22 cellular contexts compared by ENCODE assay signal in the genomic region with DNA sequence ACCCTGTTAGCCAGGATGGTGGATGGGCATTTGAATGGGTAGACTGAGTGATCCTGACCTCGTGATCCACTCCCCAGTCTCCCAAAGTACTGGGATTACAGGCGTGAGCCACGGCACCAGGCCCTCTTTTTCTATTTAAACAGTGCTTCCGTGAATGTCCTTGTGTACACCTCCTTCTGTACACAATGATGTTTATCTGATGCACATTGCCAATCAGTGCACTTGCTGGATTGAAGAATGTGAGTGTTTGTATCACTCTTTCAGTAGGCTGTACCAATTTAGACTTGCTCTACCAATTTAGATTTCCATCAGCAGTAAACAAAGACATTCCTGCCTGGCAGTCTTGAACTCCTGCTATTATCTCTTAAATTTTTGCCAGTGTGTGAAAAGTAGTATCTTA. TPM values are rescaled to one million over a fixed set of nuclear protein-coding genes. Genes with fewer than 3 reads are reported as not detected.
DNase-seq lines count a peak whose midpoint lies in the region; ATAC-seq, FAIRE-seq and TF ChIP-seq lines count a peak whose summit lies in the region.
"Had no signal": no experiment of that assay in that cellular context is flagged by ENCODE, and none has a peak within 500 bp of the region (broad histone marks: within the 10 kb centered on the region; RNA-seq: fewer than 3 reads in every experiment).

No MANE protein-coding gene starts in this region.

- dilution Hi-C loops in mammary epithelial cell (cut with HindIII; ENCODE audit: low sequenced_read_pairs), result no loop called here

- in situ Hi-C loops in T47D (cut with HindIII; ENCODE audit: low pct_unique_long_range_greater_than_20kb, low sequenced_read_pairs) (no loop called here), mammary epithelial cell (cut with MboI; ENCODE audit: low sequenced_read_pairs in 2 of 2) (no loop called here), HepG2 (cut with HindIII; ENCODE audit: extremely low pct_ligation_motif_present, low pct_unique_long_range_greater_than_20kb) (no loop called here)

- TF ChIP-seq CTCF in mammary epithelial cell (conservative IDR thresholded peaks at IDR 0.05 in 1 of 2, IDR thresholded peaks at IDR 0.05 in 1 of 2; ENCODE audit: extremely low read depth in 1 of 2, insufficient read depth in 1 of 2, low read depth in 1 of 2, low read length in 2 of 2) (no peak), PC-3 (conservative IDR thresholded peaks at IDR 0.05; ENCODE audit: low read depth, low read length) (no peak), HepG2 (CRISPR knock-in tag; IDR thresholded peaks at IDR 0.05) (no peak)

- H3K4me2 ChIP-seq in mammary epithelial cell (ENCODE audit: insufficient read depth, low read depth, low read length), result no peak overlapping the region
- no peak overlapping the region for H3K4me2 ChIP-seq in PC-3 (ENCODE audit: low read length)
- no peak overlapping the region for H3K4me2 ChIP-seq in HepG2 (ENCODE audit: low read depth, low read length)

- H4K20me1 ChIP-seq in mammary epithelial cell (ENCODE audit: insufficient read depth, low read length) (no peaks in the 10 kb centered on the region), PC-3 (ENCODE audit: low read length) (peaks cover 10% of the 10 kb centered on the region; the same call in 1 of the 2 replicates), HepG2 (ENCODE audit: insufficient read depth, low read length) (no peaks in the 10 kb centered on the region)

- H3K27ac ChIP-seq in mammary epithelial cell (ENCODE audit: insufficient read depth, low read depth, low read length), result no peak overlapping the region
- H3K27ac ChIP-seq in PC-3 (ENCODE audit: low read length), result no peak overlapping the region
- no peak overlapping the region for H3K27ac ChIP-seq in HepG2 (ENCODE audit: extremely low read length, insufficient read depth, low read length)
- H3K27ac ChIP-seq in aorta (ENCODE audit: low read depth in 1 of 2, low read length in 2 of 2), result no peak overlapping the region
- H3K27ac ChIP-seq: Peyer's patch, SK-N-MC had no signal

- H3K9me3 ChIP-seq in mammary epithelial cell (replicated peaks; ENCODE audit: insufficient read depth, low read length) (no peaks in the 10 kb centered on the region), PC-3 (ENCODE audit: low read length) (no peaks in the 10 kb centered on the region), HepG2 (ENCODE audit: low read length) (no peaks in the 10 kb centered on the region), aorta (ENCODE audit: control insufficient read depth, low read length) (no peaks in the 10 kb centered on the region)
- H3K9me3 ChIP-seq: Peyer's patch had no signal

- H3K27me3 ChIP-seq in mammary epithelial cell (ENCODE audit: insufficient read depth, low read length) (no peaks in the 10 kb centered on the region), PC-3 (ENCODE audit: low read length) (no peaks in the 10 kb centered on the region), HepG2 (ENCODE audit: control insufficient read depth in 1 of 2, insufficient read depth in 2 of 2, low read length in 2 of 2) (no peaks in the 10 kb centered on the region), aorta (ENCODE audit: control insufficient read depth in 1 of 2, insufficient read depth in 2 of 2, low read length in 1 of 2) (no peaks in the 10 kb centered on the region)
- H3K27me3 ChIP-seq: Peyer's patch had no signal

- FAIRE-seq in HepG2 (lab: Jason Lieb, UNC), result no peak
- FAIRE-seq: D721Med, G401.6, H1 had no signal

- H3K9me2 ChIP-seq in PC-3 (replicated peaks; ENCODE audit: low read length), result no peaks in the 10 kb centered on the region

- no peak overlapping the region for H3K4me3 ChIP-seq in mammary epithelial cell (replicated peaks in 1 of 3; ENCODE audit: insufficient read depth in 1 of 3, low read depth in 2 of 3, low read length in 3 of 3)
- no peak overlapping the region for H3K4me3 ChIP-seq in PC-3 (ENCODE audit: low read length)
- no peak overlapping the region for H3K4me3 ChIP-seq in HepG2 (replicated peaks in 1 of 3; ENCODE audit: insufficient read depth in 1 of 3, low read depth in 2 of 3, low read length in 3 of 3)
- H3K4me3 ChIP-seq in aorta (ENCODE audit: low read length in 2 of 2), result no peak overlapping the region
- H3K4me3 ChIP-seq: Peyer's patch, SK-N-MC had no signal

- POLR2A ChIA-PET in PC-3 (lab: Charles Lee; ENCODE audit: unreplicated experiment), result no interaction called here
- POLR2A ChIA-PET in HepG2 (lab: Yijun Ruan, JAX), result no interaction called here

- ATAC-seq in PC-3, result peak; percentile 49
- ATAC-seq in HepG2, result peak; percentile 73
- no peak for ATAC-seq in aorta (ENCODE audit: low FRiP score)

- TF ChIP-seq EP300 in HepG2 (IDR thresholded peaks at IDR 0.05; ENCODE audit: low read depth in 2 of 2, low read length in 2 of 2) (no peak), HepG2 (CRISPR knock-in tag; IDR thresholded peaks at IDR 0.05; ENCODE audit: borderline replicate concordance) (no peak)

- intact Hi-C loops in mammary epithelial cell (cut with micrococcal nuclease), result no loop called here
- intact Hi-C loops in PC-3 (cut with micrococcal nuclease), result loop anchor here (1.0 kb wide), 1 partner anchor 28 kb away; no protein-coding TSS in a partner anchor
- intact Hi-C loops in HepG2 (cut with micrococcal nuclease; ENCODE audit: unreplicated experiment), result no loop called here
- intact Hi-C loops in aorta (cut with DNase I), result no loop called here

- no peak overlapping the region for H2AFZ ChIP-seq in mammary epithelial cell (ENCODE audit: low read depth, low read length)
- no peak overlapping the region for H2AFZ ChIP-seq in PC-3 (ENCODE audit: low read length)
- H2AFZ ChIP-seq in HepG2 (ENCODE audit: low read length), result no peak overlapping the region

- TF ChIP-seq RAD21 in HepG2 (CRISPR knock-in tag; IDR thresholded peaks at IDR 0.05), result no peak

- H3K36me3 ChIP-seq in mammary epithelial cell (ENCODE audit: insufficient read depth, low read length) (peaks cover 23% of the 10 kb centered on the region), PC-3 (ENCODE audit: low read depth, low read length) (peaks cover 13% of the 10 kb centered on the region), HepG2 (replicated peaks in 1 of 2; ENCODE audit: control insufficient read depth in 1 of 2, insufficient read depth in 2 of 2, low read length in 2 of 2) (peaks cover 0 to 9% of the 10 kb centered on the region in 2 experiments; a peak in 3 of 5 replicates), aorta (ENCODE audit: control insufficient read depth in 1 of 2, insufficient read depth in 2 of 2, low read length in 1 of 2) (peaks cover 2 to 3% of the 10 kb centered on the region in 2 donors)

- no peak for TF ChIP-seq POLR2A in HepG2 (IDR thresholded peaks at IDR 0.05; ENCODE audit: insufficient read depth in 1 of 2, low read depth in 2 of 2, low read length in 2 of 2)

- 98% methylated on average over 4 of the region's 4 CpGs for WGBS in mammary epithelial cell (ENCODE audit: low coverage, missing lambda C conversion rate)
- WGBS in HepG2 (ENCODE audit: low lambda C conversion rate), result 13% methylated on average over 3 of the region's 4 CpGs
- 88 to 92% methylated on average over 4 of the region's 4 CpGs for WGBS in aorta, 2 donors

- no peaks in the 10 kb centered on the region for H3K79me2 ChIP-seq in mammary epithelial cell (ENCODE audit: insufficient read depth, low read length)
- H3K79me2 ChIP-seq in PC-3 (ENCODE audit: low read length), result no peaks in the 10 kb centered on the region
- H3K79me2 ChIP-seq in HepG2 (ENCODE audit: insufficient read depth, low read length), result no peaks in the 10 kb centered on the region

- CTCF ChIA-PET in mammary epithelial cell (lab: Charles Lee; ENCODE audit: low non-redundant PET) (no interaction called here), PC-3 (lab: Charles Lee) (no interaction called here), HepG2 (lab: Yijun Ruan, JAX; ENCODE audit: low intra/inter-chr PET ratio, low total read pairs) (no interaction called here)

- H3K9ac ChIP-seq in mammary epithelial cell (ENCODE audit: insufficient read depth, low read length) (no peak overlapping the region), PC-3 (ENCODE audit: low read length) (no peak overlapping the region), HepG2 (ENCODE audit: insufficient read depth, low read depth, low read length) (no peak overlapping the region)

- BruUV-seq in mammary epithelial cell (replicated peaks; lab: Mats Ljungman, UMichigan) (no TSS peak), PC-3 (replicated peaks; lab: Mats Ljungman, UMichigan) (no TSS peak), HepG2 (replicated peaks; lab: Mats Ljungman, UMichigan) (no TSS peak)

- H3K4me1 ChIP-seq in mammary epithelial cell (ENCODE audit: insufficient read depth, low read length), result no peaks in the 10 kb centered on the region
- no peaks in the 10 kb centered on the region for H3K4me1 ChIP-seq in PC-3 (ENCODE audit: insufficient read depth, low read length)
- peaks cover 12% of the 10 kb centered on the region for H3K4me1 ChIP-seq in HepG2 (ENCODE audit: insufficient read depth, low read length)
- no peaks in the 10 kb centered on the region for H3K4me1 ChIP-seq in aorta (ENCODE audit: control insufficient read depth in 1 of 2, insufficient read depth in 2 of 2, low read length in 2 of 2)
- H3K4me1 ChIP-seq: Peyer's patch had no signal

- peak; percentile 59 to 91 for DNase-seq in T47D (ENCODE audit: low read depth in 1 of 2, low spot score in 1 of 2)
- no peak for DNase-seq in mammary epithelial cell
- no peak for DNase-seq in PC-3
- DNase-seq in HepG2 (ENCODE audit: low spot score), result peak; percentile 41
- no peak for DNase-seq in HUDEP-2 (lab: John Stamatoyannopoulos, UW; ENCODE audit: unreplicated experiment in 76 of 76)
- no peak for DNase-seq in aorta
- DNase-seq in stimulated activated naive CD4-positive, alpha-beta T cell (lab: John Stamatoyannopoulos, UW), result no peak
- DNase-seq: CD4-positive, CD25-positive, alpha-beta regulatory T cell; HCEC 1CT; Kasumi-1; MV-4-11; NCI-H1105; NCI-H1436 treated with DMSO at 0.1 percent for 48 hours; NCI-H187 treated with DMSO at 0.1 percent for 48 hours; NCI-H2227 treated with DMSO at 0.1 percent for 48 hours; NCI-H526 treated with DMSO at 0.1 percent for 48 hours; Peyer's patch; SIG-M5 had no signal

- H3F3A ChIP-seq in PC-3 (ENCODE audit: low read length, unreplicated experiment), result peaks cover 17% of the 10 kb centered on the region

RNA-seq across cellular contexts. Expression of a gene that starts 8.9 kb away (rescaled TPM):
- 1 to 10 TPM; 6.5 to 7.8 TPM for total RNA-seq in mammary epithelial cell
- 2.5 TPM for polyA plus RNA-seq in mammary epithelial cell
- polyA minus RNA-seq in mammary epithelial cell, result 6.4 TPM
- 3.5 and 6.0 TPM in 2 replicates for total RNA-seq in PC-3 (2014; rRNA removed)
- 4.9 and 5.2 TPM in 2 replicates for total RNA-seq in HepG2 (2016; rRNA removed; fragmentation: Illumina TruSeq; extraction: Trizol)
- total RNA-seq in HepG2 (2016; cell fraction: cytosol; rRNA removed; fragmentation: Illumina TruSeq; extraction: Trizol; ENCODE audit: low read depth), result 0.40 and 0.88 TPM in 2 replicates
- total RNA-seq in HepG2 (2016; cell fraction: insoluble cytoplasmic fraction; rRNA removed; fragmentation: Illumina TruSeq; extraction: Trizol), result 4.5 and 5.1 TPM in 2 replicates
- 1.6 and 1.8 TPM in 2 replicates for total RNA-seq in HepG2 (2016; cell fraction: membrane; rRNA removed; fragmentation: Illumina TruSeq; extraction: Trizol)
- 4.0 and 5.1 TPM in 2 replicates for total RNA-seq in HepG2 (2016; cell fraction: nucleus; rRNA removed; fragmentation: Illumina TruSeq; extraction: Trizol)
- polyA plus RNA-seq in HepG2 (2011; rRNA removed), result 0.83 and 1.0 TPM in 2 replicates
- polyA plus RNA-seq in HepG2 (2011; cell fraction: cytosol; rRNA removed), result 0.83 and 0.95 TPM in 2 replicates
- polyA plus RNA-seq in HepG2 (2011; cell fraction: nucleus; rRNA removed), result 1.5 and 1.9 TPM in 2 replicates
- 0.97 and 1.1 TPM in 2 replicates for polyA plus RNA-seq in HepG2 (2012)
- 0.11 and 0.15 TPM in 2 replicates for polyA plus RNA-seq in HepG2 (2016; cell fraction: cytosol; fragmentation: Illumina TruSeq; extraction: Trizol; ENCODE audit: low read depth)
- polyA plus RNA-seq in HepG2 (2016; cell fraction: insoluble cytoplasmic fraction; fragmentation: Illumina TruSeq; extraction: Trizol; ENCODE audit: low read depth), result 2.4 TPM in 2 replicates
- 0.53 and 0.58 TPM in 2 replicates for polyA plus RNA-seq in HepG2 (2016; cell fraction: membrane; fragmentation: Illumina TruSeq; extraction: Trizol; ENCODE audit: low read depth)
- 2.7 and 3.1 TPM in 2 replicates for polyA plus RNA-seq in HepG2 (2016; cell fraction: nucleus; fragmentation: Illumina TruSeq; extraction: Trizol; ENCODE audit: insufficient read depth, low read depth)
- polyA minus RNA-seq in HepG2 (2011; rRNA and poly(A)+ RNA removed; ENCODE audit: low replicate concordance), result 4.6 and 6.5 TPM in 2 replicates
- polyA minus RNA-seq in HepG2 (2011; cell fraction: cytosol; rRNA and poly(A)+ RNA removed), result 2.4 and 2.9 TPM in 2 replicates
- polyA minus RNA-seq in HepG2 (2011; cell fraction: nucleus; rRNA and poly(A)+ RNA removed), result 5.2 and 5.3 TPM in 2 replicates
- 1 to 10 TPM; 4.0 to 7.1 TPM for total RNA-seq in aorta
- 1 to 10 TPM in 1 of 2 donors, under 1 TPM in 1; 0.50 to 2.6 TPM for polyA plus RNA-seq in aorta

RNA-seq across cellular contexts. Expression of a gene that starts 10.9 kb away (rescaled TPM):
- 1,000 to 10,000 TPM in 1 of 2 donors, 100 to 1,000 TPM in 1; 195 to 1,787 TPM for total RNA-seq in mammary epithelial cell
- 578 TPM for polyA plus RNA-seq in mammary epithelial cell
- polyA minus RNA-seq in mammary epithelial cell, result 458 TPM
- total RNA-seq in PC-3 (2014; rRNA removed), result 543 and 624 TPM in 2 replicates
- total RNA-seq in HepG2 (2016; rRNA removed; fragmentation: Illumina TruSeq; extraction: Trizol), result 1,291 and 1,534 TPM in 2 replicates
- total RNA-seq in HepG2 (2016; cell fraction: cytosol; rRNA removed; fragmentation: Illumina TruSeq; extraction: Trizol; ENCODE audit: low read depth), result 1,420 and 1,565 TPM in 2 replicates
- total RNA-seq in HepG2 (2016; cell fraction: insoluble cytoplasmic fraction; rRNA removed; fragmentation: Illumina TruSeq; extraction: Trizol), result 1,291 and 1,624 TPM in 2 replicates
- total RNA-seq in HepG2 (2016; cell fraction: membrane; rRNA removed; fragmentation: Illumina TruSeq; extraction: Trizol), result 2,440 and 2,539 TPM in 2 replicates
- total RNA-seq in HepG2 (2016; cell fraction: nucleus; rRNA removed; fragmentation: Illumina TruSeq; extraction: Trizol), result 404 and 486 TPM in 2 replicates
- polyA plus RNA-seq in HepG2 (2011; rRNA removed), result 502 and 554 TPM in 2 replicates
- polyA plus RNA-seq in HepG2 (2011; cell fraction: cytosol; rRNA removed), result 480 and 499 TPM in 2 replicates
- polyA plus RNA-seq in HepG2 (2011; cell fraction: nucleus; rRNA removed), result 133 TPM in 2 replicates
- 2,003 and 2,065 TPM in 2 replicates for polyA plus RNA-seq in HepG2 (2012)
- polyA plus RNA-seq in HepG2 (2016; cell fraction: cytosol; fragmentation: Illumina TruSeq; extraction: Trizol; ENCODE audit: low read depth), result 2,396 and 2,553 TPM in 2 replicates
- polyA plus RNA-seq in HepG2 (2016; cell fraction: insoluble cytoplasmic fraction; fragmentation: Illumina TruSeq; extraction: Trizol; ENCODE audit: low read depth), result 1,996 and 2,029 TPM in 2 replicates
- polyA plus RNA-seq in HepG2 (2016; cell fraction: membrane; fragmentation: Illumina TruSeq; extraction: Trizol; ENCODE audit: low read depth), result 3,179 and 3,263 TPM in 2 replicates
- 859 TPM in 2 replicates for polyA plus RNA-seq in HepG2 (2016; cell fraction: nucleus; fragmentation: Illumina TruSeq; extraction: Trizol; ENCODE audit: insufficient read depth, low read depth)
- polyA minus RNA-seq in HepG2 (2011; rRNA and poly(A)+ RNA removed; ENCODE audit: low replicate concordance), result 440 and 569 TPM in 2 replicates
- polyA minus RNA-seq in HepG2 (2011; cell fraction: cytosol; rRNA and poly(A)+ RNA removed), result 617 and 745 TPM in 2 replicates
- polyA minus RNA-seq in HepG2 (2011; cell fraction: nucleus; rRNA and poly(A)+ RNA removed), result 167 and 200 TPM in 2 replicates
- 1,000 to 10,000 TPM; 1,300 to 1,335 TPM for total RNA-seq in aorta
- polyA plus RNA-seq in aorta, result 1,000 to 10,000 TPM; 1,102 to 1,500 TPM

RNA-seq across cellular contexts. Expression of a gene that starts 37.8 kb away (rescaled TPM):
- total RNA-seq in mammary epithelial cell (1 to 10 TPM; 1.0 to 1.6 TPM), PC-3 (2014; rRNA removed) (1.8 and 2.5 TPM in 2 replicates), HepG2 (2016; rRNA removed; fragmentation: Illumina TruSeq; extraction: Trizol) (12.2 and 16.3 TPM in 2 replicates), aorta (1 to 10 TPM; 4.7 to 5.1 TPM)
- polyA plus RNA-seq in mammary epithelial cell (0.54 TPM), HepG2 (2011; rRNA removed) (2.3 TPM in 2 replicates), aorta (10 to 100 TPM in 1 of 2 donors, 1 to 10 TPM in 1; 3.7 to 12.3 TPM)
- not detected for polyA minus RNA-seq in mammary epithelial cell
- total RNA-seq in HepG2 (2016; cell fraction: cytosol; rRNA removed; fragmentation: Illumina TruSeq; extraction: Trizol; ENCODE audit: low read depth), result 1.7 and 2.7 TPM in 2 replicates
- 12.6 and 17.8 TPM in 2 replicates for total RNA-seq in HepG2 (2016; cell fraction: insoluble cytoplasmic fraction; rRNA removed; fragmentation: Illumina TruSeq; extraction: Trizol)
- total RNA-seq in HepG2 (2016; cell fraction: membrane; rRNA removed; fragmentation: Illumina TruSeq; extraction: Trizol), result 7.8 and 9.2 TPM in 2 replicates
- 6.7 and 8.5 TPM in 2 replicates for total RNA-seq in HepG2 (2016; cell fraction: nucleus; rRNA removed; fragmentation: Illumina TruSeq; extraction: Trizol)
- 1.9 and 2.1 TPM in 2 replicates for polyA plus RNA-seq in HepG2 (2011; cell fraction: cytosol; rRNA removed)
- polyA plus RNA-seq in HepG2 (2011; cell fraction: nucleus; rRNA removed), result 2.3 and 2.8 TPM in 2 replicates
- 1.8 and 2.9 TPM in 2 replicates for polyA plus RNA-seq in HepG2 (2012)
- 0.79 and 0.89 TPM in 2 replicates for polyA plus RNA-seq in HepG2 (2016; cell fraction: cytosol; fragmentation: Illumina TruSeq; extraction: Trizol; ENCODE audit: low read depth)
- 8.3 and 9.0 TPM in 2 replicates for polyA plus RNA-seq in HepG2 (2016; cell fraction: insoluble cytoplasmic fraction; fragmentation: Illumina TruSeq; extraction: Trizol; ENCODE audit: low read depth)
- 3.1 TPM in 2 replicates for polyA plus RNA-seq in HepG2 (2016; cell fraction: membrane; fragmentation: Illumina TruSeq; extraction: Trizol; ENCODE audit: low read depth)
- 5.5 and 7.0 TPM in 2 replicates for polyA plus RNA-seq in HepG2 (2016; cell fraction: nucleus; fragmentation: Illumina TruSeq; extraction: Trizol; ENCODE audit: insufficient read depth, low read depth)
- 0.16 and 1.7 TPM in 2 replicates for polyA minus RNA-seq in HepG2 (2011; rRNA and poly(A)+ RNA removed; ENCODE audit: low replicate concordance)
- polyA minus RNA-seq in HepG2 (2011; cell fraction: cytosol; rRNA and poly(A)+ RNA removed), result 3.1 and 3.7 TPM in 2 replicates
- polyA minus RNA-seq in HepG2 (2011; cell fraction: nucleus; rRNA and poly(A)+ RNA removed), result 5.2 and 8.2 TPM in 2 replicates

RNA-seq across cellular contexts. Expression of a gene that starts 56.7 kb away (rescaled TPM):
- total RNA-seq in mammary epithelial cell (10 to 100 TPM; 20.0 to 32.4 TPM), PC-3 (2014; rRNA removed) (17.0 and 21.9 TPM in 2 replicates), HepG2 (2016; rRNA removed; fragmentation: Illumina TruSeq; extraction: Trizol) (13.2 and 16.5 TPM in 2 replicates), aorta (10 to 100 TPM; 24.1 to 35.1 TPM)
- polyA plus RNA-seq in mammary epithelial cell (9.5 TPM), HepG2 (2011; rRNA removed) (14.9 and 15.4 TPM in 2 replicates), aorta (10 to 100 TPM; 11.3 to 21.5 TPM)
- polyA minus RNA-seq in mammary epithelial cell, result 5.5 TPM
- total RNA-seq in HepG2 (2016; cell fraction: cytosol; rRNA removed; fragmentation: Illumina TruSeq; extraction: Trizol; ENCODE audit: low read depth), result 3.2 and 3.4 TPM in 2 replicates
- total RNA-seq in HepG2 (2016; cell fraction: insoluble cytoplasmic fraction; rRNA removed; fragmentation: Illumina TruSeq; extraction: Trizol), result 13.8 and 14.0 TPM in 2 replicates
- total RNA-seq in HepG2 (2016; cell fraction: membrane; rRNA removed; fragmentation: Illumina TruSeq; extraction: Trizol), result 9.6 and 9.9 TPM in 2 replicates
- total RNA-seq in HepG2 (2016; cell fraction: nucleus; rRNA removed; fragmentation: Illumina TruSeq; extraction: Trizol), result 16.1 and 19.4 TPM in 2 replicates
- polyA plus RNA-seq in HepG2 (2011; cell fraction: cytosol; rRNA removed), result 6.3 and 9.1 TPM in 2 replicates
- 19.1 and 31.2 TPM in 2 replicates for polyA plus RNA-seq in HepG2 (2011; cell fraction: nucleus; rRNA removed)
- 12.2 and 13.7 TPM in 2 replicates for polyA plus RNA-seq in HepG2 (2012)
- 2.8 and 4.0 TPM in 2 replicates for polyA plus RNA-seq in HepG2 (2016; cell fraction: cytosol; fragmentation: Illumina TruSeq; extraction: Trizol; ENCODE audit: low read depth)
- 12.8 and 13.5 TPM in 2 replicates for polyA plus RNA-seq in HepG2 (2016; cell fraction: insoluble cytoplasmic fraction; fragmentation: Illumina TruSeq; extraction: Trizol; ENCODE audit: low read depth)
- polyA plus RNA-seq in HepG2 (2016; cell fraction: membrane; fragmentation: Illumina TruSeq; extraction: Trizol; ENCODE audit: low read depth), result 6.7 and 7.0 TPM in 2 replicates
- 39.5 and 40.4 TPM in 2 replicates for polyA plus RNA-seq in HepG2 (2016; cell fraction: nucleus; fragmentation: Illumina TruSeq; extraction: Trizol; ENCODE audit: insufficient read depth, low read depth)
- polyA minus RNA-seq in HepG2 (2011; rRNA and poly(A)+ RNA removed; ENCODE audit: low replicate concordance), result 12.0 and 16.1 TPM in 2 replicates
- 9.0 and 10.0 TPM in 2 replicates for polyA minus RNA-seq in HepG2 (2011; cell fraction: cytosol; rRNA and poly(A)+ RNA removed)
- 27.0 and 37.2 TPM in 2 replicates for polyA minus RNA-seq in HepG2 (2011; cell fraction: nucleus; rRNA and poly(A)+ RNA removed)

Comparison
In these comparisons a context has a peak if more than half of its experiments do, and no peak if none do; other contexts are left out.
1. DNase-seq: peak in T47D (2 of 2) and HepG2 (single experiment); none in mammary epithelial cell (single experiment), PC-3 (single experiment), HUDEP-2 (0 of 76), aorta (0 of 2) and stimulated activated naive CD4-positive, alpha-beta T cell (0 of 6).